14 cellular contexts compared by ENCODE assay signal in the genomic region with DNA sequence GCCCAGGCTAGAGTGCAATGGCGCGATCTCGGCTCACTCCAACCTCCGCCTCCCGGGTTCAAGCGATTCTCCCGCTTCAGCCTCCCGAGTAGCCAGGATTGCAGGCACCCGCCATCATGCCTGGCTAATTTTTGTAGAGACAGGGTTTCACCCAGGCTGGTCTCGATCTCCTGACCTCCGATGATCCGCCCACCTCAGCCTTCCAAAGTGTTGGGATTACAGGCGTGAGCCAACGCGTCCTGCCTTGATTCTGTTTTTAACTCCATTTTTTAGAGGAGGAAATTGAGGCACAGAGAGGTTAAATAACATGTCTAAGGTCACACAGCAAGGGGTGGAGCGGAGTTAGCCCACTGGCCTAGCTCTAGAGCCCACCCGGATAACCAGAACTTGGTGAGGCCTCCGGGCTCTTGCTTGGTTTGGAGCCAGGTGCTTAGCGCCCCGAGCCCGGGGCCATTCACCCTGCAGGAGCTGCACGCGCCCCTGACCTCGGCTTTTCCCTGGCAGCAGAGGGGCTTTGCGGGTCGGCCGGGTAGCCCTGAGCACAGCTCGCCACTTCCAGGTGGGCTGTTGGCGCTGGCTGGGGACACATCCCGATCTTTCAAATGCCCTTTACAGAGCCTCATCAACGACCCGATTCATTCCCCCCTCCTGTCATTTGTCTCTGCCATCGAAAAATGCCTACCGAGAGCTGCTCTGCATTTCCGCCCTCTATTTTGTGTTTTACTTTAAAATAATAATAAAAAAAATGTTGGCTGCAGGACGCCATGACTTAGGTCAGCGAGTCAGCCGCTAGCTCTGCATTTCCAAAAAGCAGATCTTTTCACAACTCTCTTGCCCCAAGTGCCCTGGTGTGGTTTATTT. TPM values are rescaled to one million over a fixed set of nuclear protein-coding genes. Genes with fewer than 3 reads are reported as not detected.
A peak's percentile ranks its signal among the peaks of the same experiment; 100 is the strongest.
DNase-seq lines count a peak whose midpoint lies in the region; ATAC-seq and TF ChIP-seq lines count a peak whose summit lies in the region.
"Had no signal": no experiment of that assay in that cellular context is flagged by ENCODE, and none has a peak within 500 bp of the region (broad histone marks: within the 10 kb centered on the region; RNA-seq: fewer than 3 reads in every experiment).

No MANE protein-coding gene starts in this region.

- H3K18ac ChIP-seq in mesenchymal stem cell (ENCODE audit: low read depth in 1 of 2, low read length in 2 of 2): no peak overlapping the region

- no peak overlapping the region for H3K4ac ChIP-seq in mesenchymal stem cell (ENCODE audit: low read depth in 1 of 2, low read length in 2 of 2)

- no peak overlapping the region for H3K14ac ChIP-seq in mesenchymal stem cell (ENCODE audit: low read length in 2 of 2)

- H3K9me3 Mint-ChIP-seq in activated T-cell treated with anti-CD3 and anti-CD28 coated beads, Interleukin-2, amount 50 U/mL, for 72 hours: no peaks in the 10 kb centered on the region
- no peaks in the 10 kb centered on the region for H3K9me3 Mint-ChIP-seq in dendritic cell treated with granulocyte-macrophage colony-stimulating factor and Interleukin-4, amounts not matched to agents 40 ng/mL and 50 ng/mL, for 4 days
- H3K9me3 Mint-ChIP-seq: activated naive CD4-positive, alpha-beta T cell treated with anti-CD3 and anti-CD28 coated beads for 36 hours; natural killer cell treated with Interleukin-12 subunit alpha and Interleukin-12 subunit beta and Interleukin-15 and Interleukin-18, amount 100 ng/mL, for 72 hours had no signal

- 10% methylated on average over 28 of the region's 38 CpGs for WGBS in mesenchymal stem cell
- 18% methylated on average over 36 of the region's 38 CpGs for WGBS in suprapubic skin

- in situ Hi-C loops in brain microvascular endothelial cell (cut with HindIII; ENCODE audit: low pct_ligation_motif_present, low sequenced_read_pairs): no loop called here

- H3K36me3 ChIP-seq in mesenchymal stem cell (ENCODE audit: control insufficient read depth in 1 of 2, insufficient read depth in 2 of 2, low read depth in 1 of 2, low read length in 2 of 2) (no peaks in the 10 kb centered on the region), suprapubic skin (no peaks in the 10 kb centered on the region), brain microvascular endothelial cell (replicated peaks) (no peaks in the 10 kb centered on the region)
- H3K36me3 ChIP-seq: thoracic aorta had no signal

- intact Hi-C loops in dendritic cell treated with granulocyte-macrophage colony-stimulating factor and Interleukin-4, amounts not matched to agents 40 ng/mL and 50 ng/mL, for 4 days (cut with micrococcal nuclease): no loop called here

- H3K4me1 ChIP-seq in mesenchymal stem cell (ENCODE audit: control insufficient read depth, insufficient read depth, low read depth, low read length) (peaks cover 38% of the 10 kb centered on the region), suprapubic skin (peaks cover 47% of the 10 kb centered on the region)

- TF ChIP-seq POLR2A in suprapubic skin (IDR thresholded peaks at IDR 0.05): no peak

- H4K8ac ChIP-seq in mesenchymal stem cell (ENCODE audit: low read length): no peak overlapping the region

- H3K27ac ChIP-seq in mesenchymal stem cell (ENCODE audit: low read length, poor library complexity, severe bottlenecking) (no peak overlapping the region), suprapubic skin (no peak overlapping the region), brain microvascular endothelial cell (no peak overlapping the region)
- H3K27ac ChIP-seq: skin epidermis, thoracic aorta had no signal

- no peak overlapping the region for H2BK120ac ChIP-seq in mesenchymal stem cell (ENCODE audit: low read depth, low read length)

- H3K9me3 ChIP-seq in mesenchymal stem cell (ENCODE audit: control insufficient read depth, low read length) (no peaks in the 10 kb centered on the region), suprapubic skin (no peaks in the 10 kb centered on the region)
- H3K9me3 ChIP-seq: thoracic aorta had no signal

- H3K4me1 Mint-ChIP-seq in activated T-cell treated with anti-CD3 and anti-CD28 coated beads, Interleukin-2, amount 50 U/mL, for 72 hours (ENCODE audit: low read depth): peaks cover 48% of the 10 kb centered on the region
- H3K4me1 Mint-ChIP-seq in dendritic cell treated with granulocyte-macrophage colony-stimulating factor and Interleukin-4, amounts not matched to agents 40 ng/mL and 50 ng/mL, for 4 days (ENCODE audit: low read depth): peaks cover 19% of the 10 kb centered on the region

- TF ChIP-seq EP300 in suprapubic skin (IDR thresholded peaks at IDR 0.05): no peak

- peaks cover 88% of the 10 kb centered on the region for H3K27me3 Mint-ChIP-seq in activated T-cell treated with anti-CD3 and anti-CD28 coated beads, Interleukin-2, amount 50 U/mL, for 72 hours (ENCODE audit: low read depth)
- H3K27me3 Mint-ChIP-seq in dendritic cell treated with granulocyte-macrophage colony-stimulating factor and Interleukin-4, amounts not matched to agents 40 ng/mL and 50 ng/mL, for 4 days: peaks cover 96% of the 10 kb centered on the region

- ATAC-seq in activated T-cell treated with anti-CD3 and anti-CD28 coated beads, Interleukin-2, amount 50 U/mL, for 72 hours (replicated peaks in 1 of 2): no peak

- H3K4me3 ChIP-seq in mesenchymal stem cell (ENCODE audit: insufficient read depth in 1 of 2, low read depth in 1 of 2, low read length in 2 of 2): no peak overlapping the region
- H3K4me3 ChIP-seq in suprapubic skin: peak overlapping the region; percentile 5
- no peak overlapping the region for H3K4me3 ChIP-seq in brain microvascular endothelial cell (ENCODE audit: low read depth, low read length)
- H3K4me3 ChIP-seq: skin epidermis had no signal

- peak overlapping the region; percentile 32 to 47 for H3K4me3 Mint-ChIP-seq in activated T-cell treated with anti-CD3 and anti-CD28 coated beads, Interleukin-2, amount 50 U/mL, for 72 hours
- peak overlapping the region; percentile 55 for H3K4me3 Mint-ChIP-seq in dendritic cell treated with granulocyte-macrophage colony-stimulating factor and Interleukin-4, amounts not matched to agents 40 ng/mL and 50 ng/mL, for 4 days
- H3K4me3 Mint-ChIP-seq: activated naive CD4-positive, alpha-beta T cell treated with anti-CD3 and anti-CD28 coated beads for 36 hours; natural killer cell treated with Interleukin-12 subunit alpha and Interleukin-12 subunit beta and Interleukin-15 and Interleukin-18, amount 100 ng/mL, for 72 hours had no signal

- H2BK12ac ChIP-seq in mesenchymal stem cell (ENCODE audit: low read length in 2 of 2): no peak overlapping the region

- H2BK5ac ChIP-seq in mesenchymal stem cell (ENCODE audit: low read depth, low read length, poor library complexity, severe bottlenecking): no peak overlapping the region

- peak overlapping the region; percentile 44 for H3K27ac Mint-ChIP-seq in activated T-cell treated with anti-CD3 and anti-CD28 coated beads, Interleukin-2, amount 50 U/mL, for 72 hours
- H3K27ac Mint-ChIP-seq in dendritic cell treated with granulocyte-macrophage colony-stimulating factor and Interleukin-4, amounts not matched to agents 40 ng/mL and 50 ng/mL, for 4 days: no peak overlapping the region
- H3K27ac Mint-ChIP-seq: activated naive CD4-positive, alpha-beta T cell treated with anti-CD3 and anti-CD28 coated beads for 36 hours; natural killer cell treated with Interleukin-12 subunit alpha and Interleukin-12 subunit beta and Interleukin-15 and Interleukin-18, amount 100 ng/mL, for 72 hours had no signal

- TF ChIP-seq CTCF in suprapubic skin (IDR thresholded peaks at IDR 0.05) (no peak), brain microvascular endothelial cell (IDR thresholded peaks at IDR 0.05; ENCODE audit: low read depth, low read length, missing control alignments) (no peak)

- no peaks in the 10 kb centered on the region for H3K36me3 Mint-ChIP-seq in activated T-cell treated with anti-CD3 and anti-CD28 coated beads, Interleukin-2, amount 50 U/mL, for 72 hours (ENCODE audit: insufficient read depth in 2 of 2)
- H3K36me3 Mint-ChIP-seq in dendritic cell treated with granulocyte-macrophage colony-stimulating factor and Interleukin-4, amounts not matched to agents 40 ng/mL and 50 ng/mL, for 4 days (ENCODE audit: low read depth): no peaks in the 10 kb centered on the region
- H3K36me3 Mint-ChIP-seq: natural killer cell treated with Interleukin-12 subunit alpha and Interleukin-12 subunit beta and Interleukin-15 and Interleukin-18, amount 100 ng/mL, for 72 hours had no signal

- H2BK15ac ChIP-seq in mesenchymal stem cell (ENCODE audit: low read depth, poor library complexity, severe bottlenecking): no peak overlapping the region

- H3K9ac ChIP-seq in mesenchymal stem cell (ENCODE audit: low read length): no peak overlapping the region

- H3K23ac ChIP-seq in mesenchymal stem cell (ENCODE audit: low read length in 2 of 2): peak overlapping the region in 1 of 2 experiments; percentile 77

- DNase-seq in activated T-cell treated with anti-CD3 and anti-CD28 coated beads, Interleukin-2, amount 50 U/mL, for 72 hours: no peak
- DNase-seq in activated T-cell treated with anti-CD3 and anti-CD28 coated beads for 4 hours: no peak
- no peak for DNase-seq in mesenchymal stem cell
- DNase-seq in suprapubic skin (ENCODE audit: low spot score in 2 of 2): peak in 1 of 2 donors; percentile 32
- DNase-seq in NCI-H1417 treated with DMSO at 0.1 percent for 48 hours (lab: John Stamatoyannopoulos, UW): no peak
- no peak for DNase-seq in brain microvascular endothelial cell
- DNase-seq in NCI-H2107 treated with DMSO at 0.1 percent for 48 hours (lab: John Stamatoyannopoulos, UW; ENCODE audit: unreplicated experiment): no peak
- DNase-seq: activated naive CD4-positive, alpha-beta T cell treated with anti-CD3 and anti-CD28 coated beads for 36 hours; NCI-H1105 treated with DMSO at 0.1 percent for 48 hours; NCI-H526 treated with DMSO at 0.1 percent for 48 hours had no signal

- no peaks in the 10 kb centered on the region for H3K79me1 ChIP-seq in mesenchymal stem cell (replicated peaks; ENCODE audit: low read length, poor library complexity, severe bottlenecking)

- no peak overlapping the region for H4K91ac ChIP-seq in mesenchymal stem cell (ENCODE audit: low read length)

- no peak overlapping the region for H2AFZ ChIP-seq in mesenchymal stem cell (ENCODE audit: low read depth, low read length)

- no peak overlapping the region for H2AK5ac ChIP-seq in mesenchymal stem cell (ENCODE audit: low read length, severe bottlenecking)

- H3K4me2 ChIP-seq in mesenchymal stem cell (ENCODE audit: low read length, poor library complexity, severe bottlenecking): peak overlapping the region; percentile 64

- H3K27me3 ChIP-seq in mesenchymal stem cell (ENCODE audit: control insufficient read depth in 1 of 2, insufficient read depth in 1 of 2, low read length in 2 of 2) (peaks cover 73 to 92% of the 10 kb centered on the region in 2 experiments), suprapubic skin (peaks cover 92% of the 10 kb centered on the region), brain microvascular endothelial cell (replicated peaks) (peaks cover 94% of the 10 kb centered on the region)

RNA-seq across cellular contexts. Expression of a gene that starts 11.2 kb away (rescaled TPM):
- total RNA-seq in activated T-cell treated with anti-CD3 and anti-CD28 coated beads, Interleukin-2, amount 50 U/mL, for 72 hours: 1 to 10 TPM; 1.9 to 4.1 TPM
- 0.10 TPM for polyA plus RNA-seq in mesenchymal stem cell (2013, experiment 1 of 2)
- polyA plus RNA-seq in mesenchymal stem cell (2013, experiment 2 of 2): 0.10 TPM
- 1 to 10 TPM in 1 of 4 donors, not detected in 3; 1.2 TPM for total RNA-seq in suprapubic skin
- total RNA-seq: thoracic aorta had no signal
